8 cellular contexts compared by ENCODE assay signal in genomic region chr3:15815696-15816095, GRCh38. TPM values are rescaled to one million over a fixed set of nuclear protein-coding genes. Genes with fewer than 3 reads are reported as not detected.
A peak's percentile ranks its signal among the peaks of the same experiment; 100 is the strongest.
DNase-seq lines count a peak whose midpoint lies in the region; ATAC-seq, FAIRE-seq and TF ChIP-seq lines count a peak whose summit lies in the region.

No MANE protein-coding gene starts in this region.

- no peak overlapping the region for H3K4me3 ChIP-seq in BE2C (ENCODE audit: low read depth, low read length)
- H3K4me3 ChIP-seq in HCT116 (replicated peaks in 1 of 2; ENCODE audit: low read depth in 1 of 2, low read length in 2 of 2), result no peak overlapping the region
- H3K4me3 ChIP-seq in adipocyte (ENCODE audit: low read length), result no peak overlapping the region
- no peak overlapping the region for H3K4me3 ChIP-seq in keratinocyte (ENCODE audit: control insufficient read depth in 2 of 3, extremely low read depth in 1 of 3, insufficient read depth in 2 of 3, low read depth in 1 of 3, low read length in 3 of 3)

- no peak overlapping the region for H3K4me3 Mint-ChIP-seq in stimulated activated naive CD8-positive, alpha-beta T cell treated with anti-CD3 and anti-CD28 coated beads, Interleukin-15, amount 100 ng/mL, for 72 hours

- CTCF ChIA-PET in HCT116 (lab: Charles Lee), result interaction anchor here (0.6 kb wide), 1 partner anchor 235 kb away, joined by 3 read pairs; no protein-coding TSS in a partner anchor

- no peak overlapping the region for H3K27ac ChIP-seq in HCT116 (ENCODE audit: low read depth, low read length)
- H3K27ac ChIP-seq in keratinocyte (ENCODE audit: control insufficient read depth, insufficient read depth, low read length), result peak overlapping the region; percentile 3

- no peaks in the 10 kb centered on the region for H3K36me3 ChIP-seq in BE2C
- H3K36me3 ChIP-seq in HCT116 (ENCODE audit: control insufficient read depth in 1 of 2, insufficient read depth in 2 of 2, low read length in 2 of 2), result no peaks in the 10 kb centered on the region
- H3K36me3 ChIP-seq in adipocyte (ENCODE audit: control insufficient read depth, insufficient read depth, low read length, severe bottlenecking), result no peaks in the 10 kb centered on the region
- no peaks in the 10 kb centered on the region for H3K36me3 ChIP-seq in keratinocyte (ENCODE audit: control insufficient read depth in 2 of 2, extremely low read depth in 1 of 2, insufficient read depth in 2 of 2, low read length in 2 of 2)

- H3K27ac Mint-ChIP-seq in stimulated activated naive CD8-positive, alpha-beta T cell treated with anti-CD3 and anti-CD28 coated beads, Interleukin-15, amount 100 ng/mL, for 72 hours, result no peak overlapping the region

- TF ChIP-seq POLR2A in HCT116 (IDR thresholded peaks at IDR 0.05; ENCODE audit: borderline replicate concordance, extremely low read depth, insufficient read depth, insufficient read length), result no peak

- H3K79me2 ChIP-seq in HCT116 (ENCODE audit: insufficient read depth, low read length) (peaks cover 86% of the 10 kb centered on the region), keratinocyte (ENCODE audit: control insufficient read depth, insufficient read depth, low read length) (peaks cover 50% of the 10 kb centered on the region)

- dilution Hi-C loops in keratinocyte (cut with MboI; ENCODE audit: extremely low pct_ligation_motif_present, low sequenced_read_pairs), result no loop called here

- peak; percentile 6; the same call in 1 of the 2 replicates for TF ChIP-seq CTCF in BE2C (IDR thresholded peaks at IDR 0.05; ENCODE audit: low read depth, low read length)
- TF ChIP-seq CTCF in HCT116 (IDR thresholded peaks at IDR 0.05 in 2 of 3, conservative IDR thresholded peaks at IDR 0.05 in 1 of 3; ENCODE audit: borderline replicate concordance in 1 of 3, insufficient read depth in 1 of 3, low read depth in 2 of 3, low read length in 2 of 3), result peak in 2 of 3 experiments; percentile 49 to 50; a peak in 2 of 6 replicates
- peak in 1 of 3 experiments; percentile 37 for TF ChIP-seq CTCF in keratinocyte (optimal IDR thresholded peaks at IDR 0.05 in 1 of 3, IDR thresholded peaks at IDR 0.05 in 1 of 3, conservative IDR thresholded peaks at IDR 0.05 in 1 of 3; ENCODE audit: extremely low read depth in 1 of 3, insufficient read depth in 2 of 3, low read length in 3 of 3)

- H3K9me3 ChIP-seq in BE2C (no peaks in the 10 kb centered on the region), HCT116 (ENCODE audit: control insufficient read depth in 1 of 2, insufficient read depth in 1 of 2, low read depth in 1 of 2, low read length in 2 of 2) (no peaks in the 10 kb centered on the region), adipocyte (ENCODE audit: control insufficient read depth, low read length) (no peaks in the 10 kb centered on the region), keratinocyte (ENCODE audit: control insufficient read depth, low read depth, low read length) (no peaks in the 10 kb centered on the region)

- BruUV-seq in HCT116 (replicated peaks; lab: Mats Ljungman, UMichigan), result no TSS peak

- H3K27me3 ChIP-seq in BE2C, result no peaks in the 10 kb centered on the region
- no peaks in the 10 kb centered on the region for H3K27me3 ChIP-seq in HCT116 (ENCODE audit: insufficient read depth, low read length)
- H3K27me3 ChIP-seq in adipocyte (replicated peaks; ENCODE audit: control insufficient read depth, insufficient read depth, low read length), result no peaks in the 10 kb centered on the region
- no peaks in the 10 kb centered on the region for H3K27me3 ChIP-seq in keratinocyte (ENCODE audit: control insufficient read depth, extremely low read depth, insufficient read depth, low read length)

- peaks cover 29% of the 10 kb centered on the region for H3K4me1 Mint-ChIP-seq in stimulated activated naive CD8-positive, alpha-beta T cell treated with anti-CD3 and anti-CD28 coated beads, Interleukin-15, amount 100 ng/mL, for 72 hours

- H3K4me2 ChIP-seq in HCT116 (ENCODE audit: low read length), result no peak overlapping the region
- H3K4me2 ChIP-seq in keratinocyte (ENCODE audit: control insufficient read depth, extremely low read depth, insufficient read depth, low read depth, low read length), result no peak overlapping the region

- ATAC-seq in HCT116, result peak; percentile 67; the same call in 1 of the 2 replicates
- no peak for ATAC-seq in HG02840 (IDR thresholded peaks at IDR 0.05; ENCODE audit: low FRiP score, unreplicated experiment)
- ATAC-seq in stimulated activated naive CD8-positive, alpha-beta T cell treated with anti-CD3 and anti-CD28 coated beads, Interleukin-15, amount 100 ng/mL, for 72 hours, result no peak

- H2AFZ ChIP-seq in HCT116 (ENCODE audit: low read depth, low read length, poor library complexity, severe bottlenecking) (no peak overlapping the region), keratinocyte (ENCODE audit: control insufficient read depth, low read length) (no peak overlapping the region)

- peak; percentile 71 for TF ChIP-seq RAD21 in HCT116 (IDR thresholded peaks at IDR 0.05; ENCODE audit: low read depth)

- no peaks in the 10 kb centered on the region for H3K9me2 ChIP-seq in HCT116 (ENCODE audit: insufficient read depth)

- H3K9ac ChIP-seq in HCT116 (ENCODE audit: low read length) (no peak overlapping the region), adipocyte (ENCODE audit: low read length) (peak overlapping the region; percentile 37), keratinocyte (ENCODE audit: control insufficient read depth, extremely low read depth, insufficient read depth, low read length) (no peak overlapping the region)

- H4K20me1 ChIP-seq in HCT116 (ENCODE audit: insufficient read depth), result peaks cover 4% of the 10 kb centered on the region; the same call in 1 of the 2 replicates
- no peaks in the 10 kb centered on the region for H4K20me1 ChIP-seq in keratinocyte (ENCODE audit: control insufficient read depth, extremely low read depth, insufficient read depth, low read length)

- no peak for FAIRE-seq in keratinocyte (lab: Jason Lieb, UNC)

- no peak for DNase-seq in BE2C
- DNase-seq in HCT116 (ENCODE audit: low read depth, low spot score), result peak; percentile 49
- DNase-seq in adipocyte (ENCODE audit: low read depth), result peak; percentile 88
- no peak for DNase-seq in keratinocyte (ENCODE audit: low read depth, low spot score)
- DNase-seq in NCI-H1417 treated with DMSO at 0.1 percent for 48 hours (lab: John Stamatoyannopoulos, UW), result no peak
- DNase-seq in activated CD4-positive, alpha-beta T cell treated with anti-CD3 and anti-CD28 coated beads for 1 hour, result no peak
- no peak for DNase-seq in stimulated activated naive CD8-positive, alpha-beta T cell treated with anti-CD3 and anti-CD28 coated beads, Interleukin-15, amount 100 ng/mL, for 72 hours

- no peaks in the 10 kb centered on the region for H3K9me1 ChIP-seq in keratinocyte (ENCODE audit: control insufficient read depth, extremely low read depth, insufficient read depth, low read length)

- no peaks in the 10 kb centered on the region for H3K9me3 Mint-ChIP-seq in stimulated activated naive CD8-positive, alpha-beta T cell treated with anti-CD3 and anti-CD28 coated beads, Interleukin-15, amount 100 ng/mL, for 72 hours

- POLR2A ChIA-PET in HCT116 (lab: Charles Lee), result no interaction called here

- H3K27me3 Mint-ChIP-seq in stimulated activated naive CD8-positive, alpha-beta T cell treated with anti-CD3 and anti-CD28 coated beads, Interleukin-15, amount 100 ng/mL, for 72 hours, result no peaks in the 10 kb centered on the region

- intact Hi-C loops in HCT116 (cut with micrococcal nuclease), result loop anchor here (1.0 to 2.0 kb wide), 3 partner anchors 233 to 432 kb away; no protein-coding TSS in a partner anchor

- RAD21 ChIA-PET in HCT116 (lab: Charles Lee; ENCODE audit: low non-redundant PET in 1 of 2, low total read pairs in 2 of 2, uncharacterized antibody in 2 of 2, unreplicated experiment in 2 of 2), result no interaction called here

- H3K4me1 ChIP-seq in BE2C (no peaks in the 10 kb centered on the region), HCT116 (ENCODE audit: control insufficient read depth in 1 of 2, insufficient read depth in 2 of 2, low read length in 2 of 2) (peaks cover 2 to 3% of the 10 kb centered on the region in 2 experiments; a peak in 1 of 4 replicates), adipocyte (ENCODE audit: control insufficient read depth, insufficient read depth, low read length) (peaks cover 32% of the 10 kb centered on the region), keratinocyte (ENCODE audit: control insufficient read depth, extremely low read depth, insufficient read depth, low read length) (no peaks in the 10 kb centered on the region)

TF ChIP-seq in HCT116, 20 proteins besides CTCF, POLR2A, EP300 and RAD21 (continues in another document):
- TF ChIP-seq EZH2phosphoT487 (IDR thresholded peaks at IDR 0.05; ENCODE audit: borderline replicate concordance), result no peak
- no peak for TF ChIP-seq TCF7L2 (IDR thresholded peaks at IDR 0.05; ENCODE audit: borderline replicate concordance, extremely low read depth, insufficient read depth, insufficient read length)
- TF ChIP-seq FOSL1 (IDR thresholded peaks at IDR 0.05; ENCODE audit: low read depth), result no peak
- no peak for TF ChIP-seq ELF1 (IDR thresholded peaks at IDR 0.05; ENCODE audit: borderline replicate concordance, low read depth)

RNA-seq across cellular contexts. Expression of gene ANKRD28, which starts 17.9 kb away (rescaled TPM):
- 4.5 TPM for polyA plus RNA-seq in BE2C (2012; ENCODE audit: insufficient read depth, insufficient read length, low read depth)
- 47.5 TPM for total RNA-seq in HCT116 (2021; ENCODE audit: unreplicated experiment)
- polyA plus RNA-seq in HCT116 (2012), result 27.9 and 28.7 TPM in 2 replicates
- polyA plus RNA-seq in keratinocyte, result 16.4 to 32.7 TPM (median 22.0 TPM) in 3 replicates
- 20.7 TPM for polyA plus RNA-seq in keratinocyte (2011; ENCODE audit: low read depth)
- 11.3 and 20.7 TPM in 2 replicates for polyA plus RNA-seq in keratinocyte (2011; cell fraction: cytosol; rRNA removed)
- polyA plus RNA-seq in keratinocyte (2011; cell fraction: nucleus; rRNA removed), result 27.6 and 33.4 TPM in 2 replicates
- polyA plus RNA-seq in keratinocyte (2012; ENCODE audit: low replicate concordance), result 11.8 and 20.4 TPM in 2 replicates
- 25.9 to 81.2 TPM (median 30.5 TPM) in 3 replicates for polyA minus RNA-seq in keratinocyte
- polyA minus RNA-seq in keratinocyte (2011; cell fraction: cytosol; rRNA and poly(A)+ RNA removed), result 24.9 TPM
- 30.4 and 65.2 TPM in 2 replicates for polyA minus RNA-seq in keratinocyte (2011; cell fraction: nucleus; rRNA and poly(A)+ RNA removed)

Comparison
In these comparisons a context has a peak if more than half of its experiments do, and no peak if none do; other contexts are left out.
1. DNase-seq: peak in HCT116 (single experiment) and adipocyte (single experiment); none in BE2C (single experiment), keratinocyte (single experiment), NCI-H1417 treated with DMSO at 0.1 percent for 48 hours (single experiment), activated CD4-positive, alpha-beta T cell treated with anti-CD3 and anti-CD28 coated beads for 1 hour (single experiment) and stimulated activated naive CD8-positive, alpha-beta T cell treated with anti-CD3 and anti-CD28 coated beads, Interleukin-15, amount 100 ng/mL, for 72 hours (0 of 2).